In genomic region chr1:241077386-241078147, GRCh38 we compare ENCODE assay signal across 19 cellular contexts.
DNase-seq lines count a peak whose midpoint lies in the region.
"Had no signal": no experiment of that assay in that cellular context is flagged by ENCODE, and none has a peak within 500 bp of the region (broad histone marks: within the 10 kb centered on the region; RNA-seq: fewer than 3 reads in every experiment).

No MANE protein-coding gene starts in this region.

- H4K91ac ChIP-seq in trophoblast cell (ENCODE audit: low read depth, low read length): no peak overlapping the region

- H3K14ac ChIP-seq in trophoblast cell (ENCODE audit: low read length): no peak overlapping the region

- H4K12ac ChIP-seq in trophoblast cell (ENCODE audit: low read depth, low read length): no peak overlapping the region

- no peak overlapping the region for H3K4me3 ChIP-seq in trophoblast cell (ENCODE audit: low read depth, low read length)
- H3K4me3 ChIP-seq: cardiac muscle cell, ovary, upper lobe of right lung had no signal

- no peak overlapping the region for H2AK5ac ChIP-seq in trophoblast cell (ENCODE audit: low read length)

- no peaks in the 10 kb centered on the region for H3K79me1 ChIP-seq in trophoblast cell (ENCODE audit: low read length)

- no peak overlapping the region for H3K9ac ChIP-seq in trophoblast cell (ENCODE audit: low read length)

- H3K4ac ChIP-seq in trophoblast cell (ENCODE audit: low read depth, low read length): no peak overlapping the region

- no peaks in the 10 kb centered on the region for H3K79me2 ChIP-seq in trophoblast cell (ENCODE audit: control insufficient read depth, insufficient read depth, low read length, poor library complexity)

- H4K8ac ChIP-seq in trophoblast cell (ENCODE audit: low read depth, low read length): no peak overlapping the region

- H3K18ac ChIP-seq in trophoblast cell (ENCODE audit: low read length): no peak overlapping the region

- H2BK12ac ChIP-seq in trophoblast cell (ENCODE audit: low read length): no peak overlapping the region

- no peaks in the 10 kb centered on the region for H3K27me3 ChIP-seq in trophoblast cell (ENCODE audit: insufficient read depth, low read length)
- H3K27me3 ChIP-seq: cardiac muscle cell, ovary, upper lobe of right lung had no signal

- H2BK120ac ChIP-seq in trophoblast cell (ENCODE audit: insufficient read depth, low read length, poor library complexity): no peak overlapping the region

- DNase-seq in C1 segment of cervical spinal cord (lab: John Stamatoyannopoulos, UW) (peak in 10 of 14 donors; percentile 3 to 40 (median 18)), SW480 (ENCODE audit: low spot score) (peak; percentile 1), foreskin melanocyte (peak; percentile 47), trophoblast cell (no peak), NCI-H446 (lab: John Stamatoyannopoulos, UW) (no peak), GDM1 (lab: John Stamatoyannopoulos, UW) (no peak), Kasumi-1 (lab: John Stamatoyannopoulos, UW) (no peak)
- DNase-seq in stimulated activated CD4-positive, alpha-beta T cell treated with anti-CD3 and anti-CD28 coated beads, Interleukin-4, amount 100 ng/mL, for 1 hour: no peak
- DNase-seq: activated CD8-positive, alpha-beta memory T cell treated with anti-CD3 and anti-CD28 coated beads for 24 hours; activated naive CD8-positive, alpha-beta T cell treated with anti-CD3 and anti-CD28 coated beads, Interleukin-2, amount 50 U/mL, for 24 hours; CD4-positive, CD25-positive, alpha-beta regulatory T cell; effector CD8-positive, alpha-beta T cell; NCI-H1694; NCI-H345; ovary; stimulated activated CD4-positive, alpha-beta T cell treated with anti-CD3 and anti-CD28 coated beads, Interleukin-12 subunit alpha, Interleukin-12 subunit beta, amount 100 ng/mL, for 4 hours; stimulated activated naive B cell treated with anti-CD40 and anti-IgM and Interleukin-4, amounts not matched to agents 10 μg/mL and 1 μg/mL and 100 μg/mL, for 72 hours; upper lobe of right lung had no signal

- H2BK5ac ChIP-seq in trophoblast cell (ENCODE audit: low read depth, low read length, poor library complexity): no peak overlapping the region

- H3K23ac ChIP-seq in trophoblast cell (ENCODE audit: low read length): peak overlapping the region; percentile 9

- H3K9me3 ChIP-seq in trophoblast cell (ENCODE audit: insufficient read depth, low read depth, low read length): no peaks in the 10 kb centered on the region
- H3K9me3 ChIP-seq: ovary, upper lobe of right lung had no signal

- WGBS in trophoblast cell (ENCODE audit: extremely low coverage, insufficient coverage, insufficient read length): no CpG with 5 or more reads among the region's 11 CpGs

- no peak overlapping the region for H3K27ac ChIP-seq in trophoblast cell (ENCODE audit: low read depth, low read length)
- H3K27ac ChIP-seq: cardiac muscle cell, ovary, upper lobe of right lung had no signal

- no peak overlapping the region for H3K4me2 ChIP-seq in trophoblast cell (ENCODE audit: low read length)

- no peak overlapping the region for H2AFZ ChIP-seq in trophoblast cell (ENCODE audit: insufficient read depth, low read length, poor library complexity)

- no peaks in the 10 kb centered on the region for H3K36me3 ChIP-seq in trophoblast cell (ENCODE audit: control insufficient read depth in 1 of 2, insufficient read depth in 2 of 2, low read length in 2 of 2)
- H3K36me3 ChIP-seq: cardiac muscle cell, ovary, upper lobe of right lung had no signal

- no peaks in the 10 kb centered on the region for H3K4me1 ChIP-seq in trophoblast cell (ENCODE audit: control insufficient read depth in 1 of 2, insufficient read depth in 2 of 2, low read length in 2 of 2)
- H3K4me1 ChIP-seq: upper lobe of right lung had no signal

Comparison
In these comparisons a context has a peak if more than half of its experiments do, and no peak if none do; other contexts are left out.
1. DNase-seq: peak in C1 segment of cervical spinal cord (10 of 14), SW480 (single experiment) and foreskin melanocyte (single experiment); none in trophoblast cell (0 of 2), NCI-H446 (0 of 2), GDM1 (single experiment), Kasumi-1 (0 of 2) and stimulated activated CD4-positive, alpha-beta T cell treated with anti-CD3 and anti-CD28 coated beads, Interleukin-4, amount 100 ng/mL, for 1 hour (single experiment).